In the genomic region with DNA sequence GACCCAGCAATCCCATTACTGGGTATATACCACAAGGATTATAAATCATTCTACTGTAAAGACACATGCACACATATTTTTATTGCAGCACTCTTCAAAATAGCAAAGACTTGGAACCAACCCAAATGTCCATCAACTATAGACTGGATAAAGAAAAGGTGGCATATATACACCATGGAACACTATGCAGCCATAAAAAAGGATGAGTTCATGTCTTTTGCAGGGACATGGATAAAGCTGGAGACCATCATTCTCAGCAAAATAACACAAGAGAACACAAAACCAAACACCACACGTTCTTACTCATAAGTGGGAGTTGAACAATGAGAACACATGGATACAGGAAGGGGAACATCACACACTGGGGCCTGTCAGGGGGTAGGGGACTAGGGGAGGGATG, we compare ENCODE assay signal across 1 cellular context.
TF ChIP-seq lines count a peak whose summit lies in the region.

No MANE protein-coding gene starts in this region.

TF ChIP-seq in K562, 482 proteins besides CTCF, POLR2A, EP300 and RAD21:
- TF ChIP-seq ZNF146 (CRISPR knock-in tag; IDR thresholded peaks at IDR 0.05; ENCODE audit: unreplicated experiment): peak; percentile 94
